ENCODE assay signal across 18 cellular contexts in genomic region chr1:51032936-51033335, GRCh38.
DNase-seq lines count a peak whose midpoint lies in the region; TF ChIP-seq lines count a peak whose summit lies in the region.
"Had no signal": no experiment of that assay in that cellular context is flagged by ENCODE, and none has a peak within 500 bp of the region (broad histone marks: within the 10 kb centered on the region; RNA-seq: fewer than 3 reads in every experiment).

No MANE protein-coding gene starts in this region.

- H2AFZ ChIP-seq in Loucy (ENCODE audit: low read length) (peak overlapping the region; percentile 20; the same call in 1 of the 2 replicates), Karpas-422 (ENCODE audit: low read length) (no peak overlapping the region)

- H3K4me3 ChIP-seq in Loucy (ENCODE audit: low read length, poor library complexity, severe bottlenecking) (no peak overlapping the region), Karpas-422 (ENCODE audit: low read length) (no peak overlapping the region)
- H3K4me3 ChIP-seq: BLaER1 treated with 17β-estradiol and CSF1 and Interleukin-3, amounts not matched to agents 10 nM and 100 nM; HAP-1 had no signal

- H3K36me3 ChIP-seq in Loucy (ENCODE audit: insufficient read depth, low read length) = no peaks in the 10 kb centered on the region
- no peaks in the 10 kb centered on the region for H3K36me3 ChIP-seq in Karpas-422 (ENCODE audit: insufficient read depth, low read length)
- H3K36me3 ChIP-seq: BE2C; BLaER1 treated with 17β-estradiol and CSF1 and Interleukin-3, amounts not matched to agents 10 nM and 100 nM; HAP-1 had no signal

- DNase-seq in SIG-M5 treated with dmso at 0.1 percent for 504 hours (lab: John Stamatoyannopoulos, UW; ENCODE audit: unreplicated experiment) (peak; percentile 20), SIG-M5 (lab: John Stamatoyannopoulos, UW) (no peak), DMS 273 (lab: John Stamatoyannopoulos, UW; ENCODE audit: unreplicated experiment) (no peak), Karpas-422 (no peak)
- DNase-seq: AML-193; BE2C; CD4-positive, alpha-beta T cell; CD8-positive, alpha-beta memory T cell; DMS53; DMS79 treated with DMSO at 0.1 percent for 48 hours; GF-D8; GOT3; HFFc6 had no signal

- H3K4me2 ChIP-seq in Loucy (ENCODE audit: low read depth, low read length, poor library complexity, severe bottlenecking) = no peak overlapping the region
- no peak overlapping the region for H3K4me2 ChIP-seq in Karpas-422 (ENCODE audit: low read depth, low read length, poor library complexity, severe bottlenecking)
- H3K4me2 ChIP-seq: BLaER1 treated with 17β-estradiol and CSF1 and Interleukin-3, amounts not matched to agents 10 nM and 100 nM had no signal

- peak overlapping the region; percentile 31 for H3K27ac ChIP-seq in VCaP
- no peak overlapping the region for H3K27ac ChIP-seq in Karpas-422 (ENCODE audit: low read length)
- H3K27ac ChIP-seq: 22Rv1; BLaER1 treated with 17β-estradiol and CSF1 and Interleukin-3, amounts not matched to agents 10 nM and 100 nM had no signal

- H3K27me3 ChIP-seq in Loucy (ENCODE audit: insufficient read depth, low read length, poor library complexity, severe bottlenecking) (no peaks in the 10 kb centered on the region), Karpas-422 (ENCODE audit: low read length) (no peaks in the 10 kb centered on the region)
- H3K27me3 ChIP-seq: BE2C; BLaER1 treated with 17β-estradiol and CSF1 and Interleukin-3, amounts not matched to agents 10 nM and 100 nM had no signal

- H3K4me1 ChIP-seq in Loucy (ENCODE audit: insufficient read depth, low read length, poor library complexity, severe bottlenecking) = no peaks in the 10 kb centered on the region
- no peaks in the 10 kb centered on the region for H3K4me1 ChIP-seq in Karpas-422 (ENCODE audit: low read length)
- H3K4me1 ChIP-seq: BE2C; BLaER1 treated with 17β-estradiol and CSF1 and Interleukin-3, amounts not matched to agents 10 nM and 100 nM; HAP-1 had no signal

- TF ChIP-seq CTCF in Loucy (conservative IDR thresholded peaks at IDR 0.05; ENCODE audit: low read length) = no peak
- no peak for TF ChIP-seq CTCF in VCaP (conservative IDR thresholded peaks at IDR 0.05)

- H3K9me2 ChIP-seq in Loucy (replicated peaks; ENCODE audit: low read depth, low read length) (no peaks in the 10 kb centered on the region), Karpas-422 (replicated peaks; ENCODE audit: insufficient read depth, low read length) (no peaks in the 10 kb centered on the region)

- no peaks in the 10 kb centered on the region for H3F3A ChIP-seq in Loucy (ENCODE audit: low read depth)

- H3K9ac ChIP-seq in Loucy (ENCODE audit: low read depth, low read length, poor library complexity, severe bottlenecking) = no peak overlapping the region
- no peak overlapping the region for H3K9ac ChIP-seq in Karpas-422 (ENCODE audit: low read length)
- H3K9ac ChIP-seq: BLaER1 treated with 17β-estradiol and CSF1 and Interleukin-3, amounts not matched to agents 10 nM and 100 nM had no signal

- H3K9me3 ChIP-seq in Loucy (ENCODE audit: insufficient read depth, low read depth, low read length) (no peaks in the 10 kb centered on the region; the same call in 1 of the 2 replicates), Karpas-422 (ENCODE audit: low read length) (no peaks in the 10 kb centered on the region)
- H3K9me3 ChIP-seq: BE2C, HAP-1 had no signal

- H4K20me1 ChIP-seq in Loucy (ENCODE audit: insufficient read depth, low read length, poor library complexity, severe bottlenecking) (no peaks in the 10 kb centered on the region), Karpas-422 (ENCODE audit: insufficient read depth, low read depth, low read length) (no peaks in the 10 kb centered on the region)
- H4K20me1 ChIP-seq: BLaER1 treated with 17β-estradiol and CSF1 and Interleukin-3, amounts not matched to agents 10 nM and 100 nM had no signal

- no peaks in the 10 kb centered on the region for H3K79me2 ChIP-seq in Loucy (ENCODE audit: insufficient read depth, low read length)
- no peaks in the 10 kb centered on the region for H3K79me2 ChIP-seq in Karpas-422 (ENCODE audit: low read length)
